ENCODE assay signal across 1 cellular context in genomic region chr17:28569446-28569845, GRCh38.
TF ChIP-seq lines count a peak whose summit lies in the region.

No MANE protein-coding gene starts in this region.

TF ChIP-seq in K562, 482 proteins besides CTCF, POLR2A, EP300 and RAD21:
- TF ChIP-seq CHD1 (IDR thresholded peaks at IDR 0.05; ENCODE audit: low read length) = no peak
- no peak for TF ChIP-seq NR2C1 (IDR thresholded peaks at IDR 0.05)
- no peak for TF ChIP-seq NR2C1 (tag; IDR thresholded peaks at IDR 0.05)
- TF ChIP-seq MAFF (IDR thresholded peaks at IDR 0.05; ENCODE audit: low read length) = peak; percentile 48
- TF ChIP-seq, protein P1, sequence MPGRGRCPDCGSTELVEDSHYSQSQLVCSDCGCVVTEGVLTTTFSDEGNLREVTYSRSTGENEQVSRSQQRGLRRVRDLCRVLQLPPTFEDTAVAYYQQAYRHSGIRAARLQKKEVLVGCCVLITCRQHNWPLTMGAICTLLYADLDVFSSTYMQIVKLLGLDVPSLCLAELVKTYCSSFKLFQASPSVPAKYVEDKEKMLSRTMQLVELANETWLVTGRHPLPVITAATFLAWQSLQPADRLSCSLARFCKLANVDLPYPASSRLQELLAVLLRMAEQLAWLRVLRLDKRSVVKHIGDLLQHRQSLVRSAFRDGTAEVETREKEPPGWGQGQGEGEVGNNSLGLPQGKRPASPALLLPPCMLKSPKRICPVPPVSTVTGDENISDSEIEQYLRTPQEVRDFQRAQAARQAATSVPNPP (IDR thresholded peaks at IDR 0.05; ENCODE audit: borderline replicate concordance, insufficient read depth, insufficient read length) = no peak
- no peak for TF ChIP-seq TEAD2 (tag; IDR thresholded peaks at IDR 0.05)
- peak; percentile 76 for TF ChIP-seq ZNF316 (IDR thresholded peaks at IDR 0.05)
- TF ChIP-seq JUND (IDR thresholded peaks at IDR 0.05; ENCODE audit: borderline replicate concordance, low read depth, low read length) = no peak
- no peak for TF ChIP-seq JUND (tag; IDR thresholded peaks at IDR 0.05; ENCODE audit: borderline replicate concordance, low read depth, low read length)
- no peak for TF ChIP-seq CHCHD3 (CRISPR knock-in tag; IDR thresholded peaks at IDR 0.05)
- no peak for TF ChIP-seq FOXJ3 (CRISPR knock-in tag; IDR thresholded peaks at IDR 0.05)
- TF ChIP-seq MAX (CRISPR knock-in tag; IDR thresholded peaks at IDR 0.05) = no peak
- TF ChIP-seq DPF2 (IDR thresholded peaks at IDR 0.05) = 0 out of 2 replicates have a peak, but pooled peaks have one; percentile 26
- no peak for TF ChIP-seq GABPB2 (CRISPR knock-in tag; conservative IDR thresholded peaks at IDR 0.05)
- TF ChIP-seq SP1 (CRISPR knock-in tag; IDR thresholded peaks at IDR 0.05) = no peak
- TF ChIP-seq MTF1 (CRISPR knock-in tag; IDR thresholded peaks at IDR 0.05; ENCODE audit: borderline replicate concordance) = no peak
- TF ChIP-seq SMARCE1 (IDR thresholded peaks at IDR 0.05) = 0 out of 2 replicates have a peak, but pooled peaks have one; percentile 33
- TF ChIP-seq FOXP1 (CRISPR knock-in tag; IDR thresholded peaks at IDR 0.05) = no peak
- peak; percentile 80 for TF ChIP-seq C11orf30 (IDR thresholded peaks at IDR 0.05; ENCODE audit: low read depth)
- peak; percentile 69; the same call in 1 of the 2 replicates for TF ChIP-seq MAFG (tag; conservative IDR thresholded peaks at IDR 0.05)
- TF ChIP-seq MYC (IDR thresholded peaks at IDR 0.05; ENCODE audit: low read depth, low read length) = no peak
- TF ChIP-seq MYC (CRISPR knock-in tag; IDR thresholded peaks at IDR 0.05; ENCODE audit: borderline replicate concordance, low read depth) = no peak
- peak; percentile 88 for TF ChIP-seq NFE2 (IDR thresholded peaks at IDR 0.05; ENCODE audit: low read depth)
